Comparison of ENCODE assay signal across 9 cellular contexts in the genomic region with DNA sequence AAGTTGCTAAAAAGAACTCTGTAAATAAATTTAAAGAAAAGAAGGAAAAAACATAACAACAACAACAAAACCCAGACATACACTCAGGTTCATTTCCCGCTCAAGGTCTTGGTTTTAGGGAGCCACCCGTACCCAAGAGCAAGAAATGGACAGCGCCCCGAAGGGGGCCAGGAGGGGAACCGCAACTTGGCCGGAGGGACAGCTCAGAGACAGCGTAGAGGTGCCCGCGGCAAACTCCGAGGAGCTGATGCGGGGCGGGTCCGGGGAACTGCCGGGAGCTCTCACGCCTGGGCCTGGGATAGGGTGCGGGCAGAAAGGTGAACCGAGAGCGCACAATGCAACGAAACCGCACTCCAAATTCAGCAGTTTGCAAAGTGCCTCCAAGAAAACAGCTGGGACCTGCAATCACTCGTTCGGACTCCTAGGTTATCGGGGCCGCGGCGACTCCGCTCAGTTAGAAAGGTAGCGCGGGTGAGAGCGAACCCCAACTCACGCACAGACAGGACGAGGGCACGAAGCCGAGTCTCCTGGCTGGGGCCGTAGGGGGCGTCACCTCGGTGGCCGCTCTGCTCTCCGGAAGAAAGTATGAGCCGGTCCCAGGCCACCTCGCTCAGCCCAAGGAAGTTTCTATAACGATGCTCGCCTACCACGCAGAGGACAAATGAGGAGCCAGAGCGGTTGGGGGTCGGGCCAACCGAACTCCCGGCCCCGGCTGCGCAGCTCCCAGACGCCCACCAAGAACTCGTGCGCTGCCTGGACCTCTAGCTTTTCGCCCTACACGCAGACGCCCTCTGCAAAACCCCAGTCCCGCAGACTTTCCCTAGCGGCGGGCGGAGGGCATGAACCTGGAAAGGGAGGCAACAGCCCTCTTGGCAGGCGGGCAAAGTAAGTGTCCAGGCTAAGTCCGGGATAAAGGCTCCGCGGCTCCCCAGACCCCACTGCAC. TPM values are rescaled to one million over a fixed set of nuclear protein-coding genes. Genes with fewer than 3 reads are reported as not detected.
A peak's percentile ranks its signal among the peaks of the same experiment; 100 is the strongest.
DNase-seq lines count a peak whose midpoint lies in the region; ATAC-seq and TF ChIP-seq lines count a peak whose summit lies in the region.
"Had no signal": no experiment of that assay in that cellular context is flagged by ENCODE, and none has a peak within 500 bp of the region (broad histone marks: within the 10 kb centered on the region; RNA-seq: fewer than 3 reads in every experiment).

No MANE protein-coding gene starts in this region.

- no peaks in the 10 kb centered on the region for H3K9me2 ChIP-seq in neural cell (ENCODE audit: insufficient read depth, low read length)

- no peaks in the 10 kb centered on the region for H3K9me3 Mint-ChIP-seq in activated T-cell treated with anti-CD3 and anti-CD28 coated beads, Interleukin-2, amount 50 U/mL, for 24 hours

- no peaks in the 10 kb centered on the region for H3K79me2 ChIP-seq in neural cell (replicated peaks; ENCODE audit: insufficient read depth, low read length)

- no peak overlapping the region for H2AFZ ChIP-seq in neural cell (ENCODE audit: low read depth, low read length)

- in situ Hi-C loops in GM13977 (cut with MboI; ENCODE audit: low pct_unique_long_range_greater_than_20kb, low sequenced_read_pairs, unreplicated experiment) = no loop called here

- CTCF ChIA-PET in HEK293T (lab: Yijun Ruan, JAX) = interaction anchor here (0.7 to 1.5 kb wide), 2 partner anchors 14 to 150 kb away, joined by 4 read pairs; no protein-coding TSS in a partner anchor

- H3K36me3 Mint-ChIP-seq in activated T-cell treated with anti-CD3 and anti-CD28 coated beads, Interleukin-2, amount 50 U/mL, for 24 hours (ENCODE audit: low read depth) = no peaks in the 10 kb centered on the region

- H3K9me3 ChIP-seq in neural cell (ENCODE audit: low read length) = no peaks in the 10 kb centered on the region
- H3K9me3 ChIP-seq: HAP-1 had no signal

- H3K27me3 ChIP-seq in foreskin keratinocyte (peaks cover 94% of the 10 kb centered on the region), neural cell (ENCODE audit: insufficient read depth, low read depth, low read length) (peaks cover 42% of the 10 kb centered on the region)

- peak overlapping the region; percentile 77 for H3K4me3 Mint-ChIP-seq in activated T-cell treated with anti-CD3 and anti-CD28 coated beads, Interleukin-2, amount 50 U/mL, for 24 hours

- ATAC-seq in foreskin keratinocyte = peak; percentile 69

- H3K4me3 ChIP-seq in AG09309 (ENCODE audit: control insufficient read depth, low read depth, low read length) (peak overlapping the region; percentile 59), neural cell (ENCODE audit: low read length) (peak overlapping the region; percentile 81)

- TF ChIP-seq CTCF in AG09309 (IDR thresholded peaks at IDR 0.05; ENCODE audit: control insufficient read depth, insufficient read depth, low read depth, low read length, missing control alignments) (peak; percentile 52), foreskin keratinocyte (conservative IDR thresholded peaks at IDR 0.05) (peak; percentile 15), neural cell (IDR thresholded peaks at IDR 0.05; ENCODE audit: poor library complexity, severe bottlenecking) (peak; percentile 43), GM13977 (IDR thresholded peaks at IDR 0.05; ENCODE audit: extremely low read depth, insufficient read depth, missing control alignments) (no peak)

- no peak for TF ChIP-seq RAD21 in neural cell (conservative IDR thresholded peaks at IDR 0.05)

- H3K36me3 ChIP-seq in neural cell (ENCODE audit: insufficient read depth, low read length) = no peaks in the 10 kb centered on the region
- H3K36me3 ChIP-seq: HAP-1 had no signal

- no peak for DNase-seq in AG09309 (ENCODE audit: low read depth)
- DNase-seq in HEK293T (ENCODE audit: extremely low spot score) = peak; percentile 55
- DNase-seq in activated T-cell treated with anti-CD3 and anti-CD28 coated beads, Interleukin-2, amount 50 U/mL, for 24 hours = peak; percentile 49
- no peak for DNase-seq in foreskin keratinocyte
- DNase-seq in mesenteric fat pad (ENCODE audit: low spot score) = no peak
- DNase-seq in GM13977 (ENCODE audit: low spot score) = no peak
- DNase-seq in NCI-H2029 treated with DMSO at 0.1 percent for 48 hours (lab: John Stamatoyannopoulos, UW) = no peak

- POLR2A ChIA-PET in HEK293T (lab: Yijun Ruan, JAX) = no interaction called here

- H3F3A ChIP-seq in neural cell (ENCODE audit: insufficient read depth, low read length, poor library complexity, severe bottlenecking) = no peaks in the 10 kb centered on the region

- no peak overlapping the region for H3K27ac Mint-ChIP-seq in activated T-cell treated with anti-CD3 and anti-CD28 coated beads, Interleukin-2, amount 50 U/mL, for 24 hours

- no peak for TF ChIP-seq EP300 in neural cell (conservative IDR thresholded peaks at IDR 0.05; ENCODE audit: poor library complexity, severe bottlenecking)

- H3K27me3 Mint-ChIP-seq in activated T-cell treated with anti-CD3 and anti-CD28 coated beads, Interleukin-2, amount 50 U/mL, for 24 hours = peaks cover 72% of the 10 kb centered on the region

- peak overlapping the region; percentile 40 for H3K9ac ChIP-seq in neural cell (ENCODE audit: low read length)

- H3K27ac ChIP-seq in foreskin keratinocyte (no peak overlapping the region), neural cell (ENCODE audit: low read length) (no peak overlapping the region)

- H4K20me1 ChIP-seq in neural cell (ENCODE audit: insufficient read depth) = no peaks in the 10 kb centered on the region

- H3K4me2 ChIP-seq in neural cell (ENCODE audit: low read length) = peak overlapping the region; percentile 77

- no peaks in the 10 kb centered on the region for H3K4me1 ChIP-seq in foreskin keratinocyte
- H3K4me1 ChIP-seq: HAP-1 had no signal

- peaks cover 25% of the 10 kb centered on the region for H3K4me1 Mint-ChIP-seq in activated T-cell treated with anti-CD3 and anti-CD28 coated beads, Interleukin-2, amount 50 U/mL, for 24 hours (ENCODE audit: low read depth)

TF ChIP-seq in HEK293T, 16 proteins besides CTCF, POLR2A, EP300 and RAD21:
- TF ChIP-seq FOXM1 (IDR thresholded peaks at IDR 0.05; ENCODE audit: borderline replicate concordance) (no peak), LEF1 (IDR thresholded peaks at IDR 0.05; ENCODE audit: borderline replicate concordance) (no peak), FOXA1 (IDR thresholded peaks at IDR 0.05) (no peak), HDGF (IDR thresholded peaks at IDR 0.05; ENCODE audit: borderline replicate concordance) (no peak), BHLHE40 (IDR thresholded peaks at IDR 0.05; ENCODE audit: borderline replicate concordance) (no peak), SUZ12 (IDR thresholded peaks at IDR 0.05) (no peak), L3MBTL2 (conservative IDR thresholded peaks at IDR 0.05) (no peak; the same call in 1 of the 2 replicates), ELF4 (IDR thresholded peaks at IDR 0.05) (no peak), NFRKB (IDR thresholded peaks at IDR 0.05) (no peak), FOXK2 (IDR thresholded peaks at IDR 0.05) (no peak), TARDBP (IDR thresholded peaks at IDR 0.05) (no peak), SP1 (IDR thresholded peaks at IDR 0.05) (no peak)

TF ChIP-seq in neural cell, 6 proteins besides CTCF, POLR2A, EP300 and RAD21:
- peak; percentile 77 for TF ChIP-seq EZH2 (IDR thresholded peaks at IDR 0.05; ENCODE audit: borderline replicate concordance, insufficient read depth, low read length, poor library complexity, severe bottlenecking)
- TF ChIP-seq, protein P1, sequence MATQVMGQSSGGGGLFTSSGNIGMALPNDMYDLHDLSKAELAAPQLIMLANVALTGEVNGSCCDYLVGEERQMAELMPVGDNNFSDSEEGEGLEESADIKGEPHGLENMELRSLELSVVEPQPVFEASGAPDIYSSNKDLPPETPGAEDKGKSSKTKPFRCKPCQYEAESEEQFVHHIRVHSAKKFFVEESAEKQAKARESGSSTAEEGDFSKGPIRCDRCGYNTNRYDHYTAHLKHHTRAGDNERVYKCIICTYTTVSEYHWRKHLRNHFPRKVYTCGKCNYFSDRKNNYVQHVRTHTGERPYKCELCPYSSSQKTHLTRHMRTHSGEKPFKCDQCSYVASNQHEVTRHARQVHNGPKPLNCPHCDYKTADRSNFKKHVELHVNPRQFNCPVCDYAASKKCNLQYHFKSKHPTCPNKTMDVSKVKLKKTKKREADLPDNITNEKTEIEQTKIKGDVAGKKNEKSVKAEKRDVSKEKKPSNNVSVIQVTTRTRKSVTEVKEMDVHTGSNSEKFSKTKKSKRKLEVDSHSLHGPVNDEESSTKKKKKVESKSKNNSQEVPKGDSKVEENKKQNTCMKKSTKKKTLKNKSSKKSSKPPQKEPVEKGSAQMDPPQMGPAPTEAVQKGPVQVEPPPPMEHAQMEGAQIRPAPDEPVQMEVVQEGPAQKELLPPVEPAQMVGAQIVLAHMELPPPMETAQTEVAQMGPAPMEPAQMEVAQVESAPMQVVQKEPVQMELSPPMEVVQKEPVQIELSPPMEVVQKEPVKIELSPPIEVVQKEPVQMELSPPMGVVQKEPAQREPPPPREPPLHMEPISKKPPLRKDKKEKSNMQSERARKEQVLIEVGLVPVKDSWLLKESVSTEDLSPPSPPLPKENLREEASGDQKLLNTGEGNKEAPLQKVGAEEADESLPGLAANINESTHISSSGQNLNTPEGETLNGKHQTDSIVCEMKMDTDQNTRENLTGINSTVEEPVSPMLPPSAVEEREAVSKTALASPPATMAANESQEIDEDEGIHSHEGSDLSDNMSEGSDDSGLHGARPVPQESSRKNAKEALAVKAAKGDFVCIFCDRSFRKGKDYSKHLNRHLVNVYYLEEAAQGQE (IDR thresholded peaks at IDR 0.05; ENCODE audit: borderline replicate concordance) = no peak
TF ChIP-seq in neural cell: peak in this region for 1.

RNA-seq across cellular contexts. Expression of gene NDNF, which starts 1.4 kb away (rescaled TPM):
- total RNA-seq in foreskin keratinocyte (not detected in 2 replicates), mesenteric fat pad (2.5 TPM)
- polyA plus RNA-seq in foreskin keratinocyte (not detected in 2 replicates), neural cell (3.0 and 4.3 TPM in 2 replicates)
- 9.3 and 10.3 TPM in 2 replicates for polyA minus RNA-seq in neural cell

Comparison
In these comparisons a context has a peak if more than half of its experiments do, and no peak if none do; other contexts are left out.
1. DNase-seq: peak in HEK293T (single experiment) and activated T-cell treated with anti-CD3 and anti-CD28 coated beads, Interleukin-2, amount 50 U/mL, for 24 hours (single experiment); none in AG09309 (single experiment), foreskin keratinocyte (0 of 2), mesenteric fat pad (single experiment), GM13977 (single experiment) and NCI-H2029 treated with DMSO at 0.1 percent for 48 hours (single experiment).